Comparison of ENCODE assay signal across 7 cellular contexts in the genomic region with DNA sequence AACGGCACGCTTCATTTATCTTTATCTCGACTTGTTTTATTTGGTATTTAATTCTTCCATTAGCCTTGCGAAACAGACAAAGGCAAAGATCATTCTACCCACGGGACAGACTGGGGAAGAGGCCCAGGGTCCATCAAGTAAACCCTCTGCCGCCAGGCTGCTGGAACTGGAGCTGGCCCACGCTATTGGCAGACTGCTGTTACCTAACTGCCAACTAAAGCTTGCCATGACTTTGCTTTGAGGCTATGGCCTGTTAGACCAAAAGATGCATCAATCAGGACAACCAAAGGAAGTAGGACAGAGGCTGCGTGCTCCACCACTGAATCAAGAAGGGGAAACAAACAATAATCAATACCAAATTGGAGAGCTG. TPM values are rescaled to one million over a fixed set of nuclear protein-coding genes. Genes with fewer than 3 reads are reported as not detected.
DNase-seq lines count a peak whose midpoint lies in the region; ATAC-seq and TF ChIP-seq lines count a peak whose summit lies in the region.

No MANE protein-coding gene starts in this region.

- no peaks in the 10 kb centered on the region for H3K4me1 ChIP-seq in HEK293 (ENCODE audit: control insufficient read depth, insufficient read depth, low read length)
- H3K4me1 ChIP-seq in right cardiac atrium (ENCODE audit: control insufficient read depth, insufficient read depth, low read length), result no peaks in the 10 kb centered on the region

- POLR2A ChIA-PET in HEK293 (lab: Yijun Ruan, JAX), result interaction anchor here (0.5 to 1.3 kb wide), 5 partner anchors 13 to 337 kb away, joined by 3 to 6 read pairs (median 4); no protein-coding TSS in a partner anchor
- POLR2A ChIA-PET in activated CD4-positive, alpha-beta memory T cell treated with anti-CD3 and anti-CD28 coated beads for 36 hours (lab: Charles Lee), result interaction anchor here (0.6 to 2.6 kb wide), 3 partner anchors 12 to 514 kb away, joined by 3 to 12 read pairs (median 9); a partner anchor contains a TSS

- H3K9me3 ChIP-seq in HEK293 (ENCODE audit: control insufficient read depth, insufficient read depth, low read depth, low read length) (no peaks in the 10 kb centered on the region), right cardiac atrium (ENCODE audit: control insufficient read depth, low read length) (no peaks in the 10 kb centered on the region)

- TF ChIP-seq CTCF in HEK293 (tag by site-specific recombination; IDR thresholded peaks at IDR 0.05), result no peak

- CTCF ChIA-PET in HEK293 (lab: Yijun Ruan, JAX), result interaction anchor here (1.1 to 4.6 kb wide), 8 partner anchors 12 to 293 kb away, joined by 3 to 29 read pairs (median 4); no protein-coding TSS in a partner anchor
- CTCF ChIA-PET in activated CD4-positive, alpha-beta memory T cell treated with anti-CD3 and anti-CD28 coated beads for 36 hours (lab: Charles Lee), result interaction anchor here (1.1 to 6.5 kb wide), 4 partner anchors 13 to 319 kb away, joined by 3 to 51 read pairs (median 18); no protein-coding TSS in a partner anchor

- H3K36me3 ChIP-seq in HEK293 (ENCODE audit: control insufficient read depth in 2 of 2, insufficient read depth in 1 of 2, low read length in 2 of 2), result no peaks in the 10 kb centered on the region

- H3K27me3 Mint-ChIP-seq in activated CD4-positive, alpha-beta memory T cell treated with anti-CD3 and anti-CD28 coated beads for 36 hours, result no peaks in the 10 kb centered on the region

- H3K27me3 ChIP-seq in right cardiac atrium (ENCODE audit: control insufficient read depth, insufficient read depth), result no peaks in the 10 kb centered on the region

- no peak for ATAC-seq in right cardiac atrium
- no peak for ATAC-seq in stimulated activated effector memory CD8-positive, alpha-beta T cell treated with anti-CD3 and anti-CD28 coated beads, Interleukin-12 subunit alpha, Interleukin-12 subunit beta, amount 100 ng/mL, for 72 hours
- ATAC-seq in HG02798 (IDR thresholded peaks at IDR 0.05; ENCODE audit: poor library complexity, unreplicated experiment), result no peak

- intact Hi-C loops in activated CD4-positive, alpha-beta memory T cell treated with anti-CD3 and anti-CD28 coated beads for 36 hours (cut with micrococcal nuclease), result loop anchor here (5.0 kb wide), 1 partner anchor 50 kb away; a partner anchor contains a TSS
- intact Hi-C loops in right cardiac atrium (cut with DNase I), result no loop called here

- H3K27ac Mint-ChIP-seq in activated CD4-positive, alpha-beta memory T cell treated with anti-CD3 and anti-CD28 coated beads for 36 hours, result peak overlapping the region; percentile 82
- H3K27ac Mint-ChIP-seq in stimulated activated effector memory CD8-positive, alpha-beta T cell treated with anti-CD3 and anti-CD28 coated beads, Interleukin-12 subunit alpha, Interleukin-12 subunit beta, amount 100 ng/mL, for 72 hours, result peak overlapping the region; percentile 98

- 78% methylated on average over 8 of the region's 8 CpGs for WGBS in right cardiac atrium

- H3K36me3 Mint-ChIP-seq in activated CD4-positive, alpha-beta memory T cell treated with anti-CD3 and anti-CD28 coated beads for 36 hours, result no peaks in the 10 kb centered on the region
- peaks cover 11% of the 10 kb centered on the region for H3K36me3 Mint-ChIP-seq in stimulated activated effector memory CD8-positive, alpha-beta T cell treated with anti-CD3 and anti-CD28 coated beads, Interleukin-12 subunit alpha, Interleukin-12 subunit beta, amount 100 ng/mL, for 72 hours

- DNase-seq in activated CD4-positive, alpha-beta memory T cell treated with anti-CD3 and anti-CD28 coated beads for 36 hours, result no peak
- no peak for DNase-seq in right cardiac atrium
- peak in 1 of 2 donors; percentile 52 for DNase-seq in stimulated activated effector memory CD8-positive, alpha-beta T cell treated with anti-CD3 and anti-CD28 coated beads, Interleukin-12 subunit alpha, Interleukin-12 subunit beta, amount 100 ng/mL, for 72 hours (ENCODE audit: low spot score in 2 of 2)
- no peak for DNase-seq in NCI-H187 treated with DMSO at 0.1 percent for 48 hours (lab: John Stamatoyannopoulos, UW)
- DNase-seq in NCI-H2171 (lab: John Stamatoyannopoulos, UW), result no peak

- peaks cover 13% of the 10 kb centered on the region for H3K4me1 Mint-ChIP-seq in activated CD4-positive, alpha-beta memory T cell treated with anti-CD3 and anti-CD28 coated beads for 36 hours (ENCODE audit: low read depth)
- H3K4me1 Mint-ChIP-seq in stimulated activated effector memory CD8-positive, alpha-beta T cell treated with anti-CD3 and anti-CD28 coated beads, Interleukin-12 subunit alpha, Interleukin-12 subunit beta, amount 100 ng/mL, for 72 hours, result peaks cover 21% of the 10 kb centered on the region

- H3K4me3 ChIP-seq in HEK293 (ENCODE audit: low read depth, low read length) (peak overlapping the region; percentile 27; the same call in 1 of the 2 replicates), right cardiac atrium (ENCODE audit: low read length) (peak overlapping the region; percentile 43)

- H3K4me3 Mint-ChIP-seq in activated CD4-positive, alpha-beta memory T cell treated with anti-CD3 and anti-CD28 coated beads for 36 hours, result peak overlapping the region; percentile 88
- H3K4me3 Mint-ChIP-seq in stimulated activated effector memory CD8-positive, alpha-beta T cell treated with anti-CD3 and anti-CD28 coated beads, Interleukin-12 subunit alpha, Interleukin-12 subunit beta, amount 100 ng/mL, for 72 hours, result peak overlapping the region; percentile 98

- H3K9me3 Mint-ChIP-seq in activated CD4-positive, alpha-beta memory T cell treated with anti-CD3 and anti-CD28 coated beads for 36 hours, result peaks cover 7% of the 10 kb centered on the region
- peaks cover 6% of the 10 kb centered on the region for H3K9me3 Mint-ChIP-seq in stimulated activated effector memory CD8-positive, alpha-beta T cell treated with anti-CD3 and anti-CD28 coated beads, Interleukin-12 subunit alpha, Interleukin-12 subunit beta, amount 100 ng/mL, for 72 hours

- H3K27ac ChIP-seq in HEK293 (ENCODE audit: extremely low read depth, low read depth, low read length), result no peak overlapping the region
- no peak overlapping the region for H3K27ac ChIP-seq in right cardiac atrium (ENCODE audit: low read length)

TF ChIP-seq in HEK293, 187 proteins besides CTCF, POLR2A, EP300 and RAD21:
- TF ChIP-seq ZNF596 (tag by site-specific recombination; IDR thresholded peaks at IDR 0.05) (no peak), MYNN (tag by site-specific recombination; IDR thresholded peaks at IDR 0.05; ENCODE audit: borderline replicate concordance) (no peak), SETDB1 (IDR thresholded peaks at IDR 0.05; ENCODE audit: insufficient read length, low read length) (peak; percentile 36), ZNF660 (tag by site-specific recombination; IDR thresholded peaks at IDR 0.05) (0 out of 2 replicates have a peak, but pooled peaks have one; percentile 4)
- TF ChIP-seq, protein P1, sequence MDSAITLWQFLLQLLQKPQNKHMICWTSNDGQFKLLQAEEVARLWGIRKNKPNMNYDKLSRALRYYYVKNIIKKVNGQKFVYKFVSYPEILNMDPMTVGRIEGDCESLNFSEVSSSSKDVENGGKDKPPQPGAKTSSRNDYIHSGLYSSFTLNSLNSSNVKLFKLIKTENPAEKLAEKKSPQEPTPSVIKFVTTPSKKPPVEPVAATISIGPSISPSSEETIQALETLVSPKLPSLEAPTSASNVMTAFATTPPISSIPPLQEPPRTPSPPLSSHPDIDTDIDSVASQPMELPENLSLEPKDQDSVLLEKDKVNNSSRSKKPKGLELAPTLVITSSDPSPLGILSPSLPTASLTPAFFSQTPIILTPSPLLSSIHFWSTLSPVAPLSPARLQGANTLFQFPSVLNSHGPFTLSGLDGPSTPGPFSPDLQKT (IDR thresholded peaks at IDR 0.05; ENCODE audit: borderline replicate concordance, low read depth, low read length), result no peak

RNA-seq across cellular contexts. Expression of a gene that starts 0.8 kb away (rescaled TPM):
- 10 to 100 TPM; 12.8 to 14.8 TPM for total RNA-seq in activated CD4-positive, alpha-beta memory T cell treated with anti-CD3 and anti-CD28 coated beads for 36 hours
- total RNA-seq in right cardiac atrium, result 10 to 100 TPM; 11.1 to 13.2 (median 11.7) TPM
- 14.1 TPM for polyA plus RNA-seq in right cardiac atrium

RNA-seq across cellular contexts. Expression of a gene that starts 49.1 kb away (rescaled TPM):
- total RNA-seq in activated CD4-positive, alpha-beta memory T cell treated with anti-CD3 and anti-CD28 coated beads for 36 hours, result under 1 TPM; 0.46 to 0.93 TPM
- total RNA-seq in right cardiac atrium, result 1 to 10 TPM; 2.9 to 4.6 (median 4.3) TPM
- 0.97 TPM for polyA plus RNA-seq in right cardiac atrium

RNA-seq across cellular contexts. Expression of a gene that starts 52.3 kb away (rescaled TPM):
- total RNA-seq in activated CD4-positive, alpha-beta memory T cell treated with anti-CD3 and anti-CD28 coated beads for 36 hours, result not detected
- 10 to 100 TPM; 12.5 to 20.2 (median 18.8) TPM for total RNA-seq in right cardiac atrium
- polyA plus RNA-seq in right cardiac atrium, result 8.1 TPM

Comparison
In these comparisons a context has a peak if more than half of its experiments do, and no peak if none do; other contexts are left out.
1. RNA of a gene that starts 52.3 kb away (total RNA-seq): 12.5 to 20.2 TPM in right cardiac atrium; not detected in activated CD4-positive, alpha-beta memory T cell treated with anti-CD3 and anti-CD28 coated beads for 36 hours; every median in the first group is over 10 times any median in the second.